In the genomic region with DNA sequence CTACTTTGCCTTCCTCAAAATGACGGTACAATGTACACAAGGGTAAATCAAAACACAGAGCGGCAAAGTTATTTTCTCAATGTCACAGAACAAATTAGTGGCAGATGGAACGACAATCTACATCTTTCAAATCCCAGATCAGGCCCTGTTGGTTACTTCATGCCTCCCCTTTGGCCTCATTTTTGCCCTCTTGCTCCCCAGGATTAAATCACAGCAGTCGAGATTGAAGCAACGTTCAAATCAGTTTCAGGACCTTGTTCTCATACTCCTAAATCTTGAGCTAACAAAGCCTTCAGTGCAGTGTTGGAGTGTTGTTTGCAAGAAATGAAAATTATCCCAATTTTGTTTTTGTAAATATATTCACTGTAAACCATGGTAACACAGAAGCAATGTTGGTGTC, we compare ENCODE assay signal across 2 cellular contexts.
TF ChIP-seq lines count a peak whose summit lies in the region.

No MANE protein-coding gene starts in this region.

TF ChIP-seq in SK-N-SH, 30 proteins besides CTCF, POLR2A, EP300 and RAD21 (continued from another document):
- TF ChIP-seq, protein P1, sequence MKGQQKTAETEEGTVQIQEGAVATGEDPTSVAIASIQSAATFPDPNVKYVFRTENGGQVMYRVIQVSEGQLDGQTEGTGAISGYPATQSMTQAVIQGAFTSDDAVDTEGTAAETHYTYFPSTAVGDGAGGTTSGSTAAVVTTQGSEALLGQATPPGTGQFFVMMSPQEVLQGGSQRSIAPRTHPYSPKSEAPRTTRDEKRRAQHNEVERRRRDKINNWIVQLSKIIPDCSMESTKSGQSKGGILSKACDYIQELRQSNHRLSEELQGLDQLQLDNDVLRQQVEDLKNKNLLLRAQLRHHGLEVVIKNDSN (IDR thresholded peaks at IDR 0.05; ENCODE audit: borderline replicate concordance, low read depth): no peak
- TF ChIP-seq TCF12 (IDR thresholded peaks at IDR 0.05) (no peak), FOXJ3 (CRISPR knock-in tag; IDR thresholded peaks at IDR 0.05) (no peak), CHD2 (IDR thresholded peaks at IDR 0.05; ENCODE audit: low read length, partially characterized antibody) (no peak)

TF ChIP-seq in SK-N-SH treated with all-trans-retinoic acid at 6 μM for 48 hours, 23 proteins besides CTCF, POLR2A, EP300 and RAD21 (continued from another document):
- TF ChIP-seq, protein P2, sequence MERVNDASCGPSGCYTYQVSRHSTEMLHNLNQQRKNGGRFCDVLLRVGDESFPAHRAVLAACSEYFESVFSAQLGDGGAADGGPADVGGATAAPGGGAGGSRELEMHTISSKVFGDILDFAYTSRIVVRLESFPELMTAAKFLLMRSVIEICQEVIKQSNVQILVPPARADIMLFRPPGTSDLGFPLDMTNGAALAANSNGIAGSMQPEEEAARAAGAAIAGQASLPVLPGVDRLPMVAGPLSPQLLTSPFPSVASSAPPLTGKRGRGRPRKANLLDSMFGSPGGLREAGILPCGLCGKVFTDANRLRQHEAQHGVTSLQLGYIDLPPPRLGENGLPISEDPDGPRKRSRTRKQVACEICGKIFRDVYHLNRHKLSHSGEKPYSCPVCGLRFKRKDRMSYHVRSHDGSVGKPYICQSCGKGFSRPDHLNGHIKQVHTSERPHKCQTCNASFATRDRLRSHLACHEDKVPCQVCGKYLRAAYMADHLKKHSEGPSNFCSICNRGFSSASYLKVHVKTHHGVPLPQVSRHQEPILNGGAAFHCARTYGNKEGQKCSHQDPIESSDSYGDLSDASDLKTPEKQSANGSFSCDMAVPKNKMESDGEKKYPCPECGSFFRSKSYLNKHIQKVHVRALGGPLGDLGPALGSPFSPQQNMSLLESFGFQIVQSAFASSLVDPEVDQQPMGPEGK (CRISPR knock-in tag; IDR thresholded peaks at IDR 0.05; ENCODE audit: borderline replicate concordance): no peak
- TF ChIP-seq ESRRG (CRISPR knock-in tag; IDR thresholded peaks at IDR 0.05): no peak
- TF ChIP-seq, protein P3, sequence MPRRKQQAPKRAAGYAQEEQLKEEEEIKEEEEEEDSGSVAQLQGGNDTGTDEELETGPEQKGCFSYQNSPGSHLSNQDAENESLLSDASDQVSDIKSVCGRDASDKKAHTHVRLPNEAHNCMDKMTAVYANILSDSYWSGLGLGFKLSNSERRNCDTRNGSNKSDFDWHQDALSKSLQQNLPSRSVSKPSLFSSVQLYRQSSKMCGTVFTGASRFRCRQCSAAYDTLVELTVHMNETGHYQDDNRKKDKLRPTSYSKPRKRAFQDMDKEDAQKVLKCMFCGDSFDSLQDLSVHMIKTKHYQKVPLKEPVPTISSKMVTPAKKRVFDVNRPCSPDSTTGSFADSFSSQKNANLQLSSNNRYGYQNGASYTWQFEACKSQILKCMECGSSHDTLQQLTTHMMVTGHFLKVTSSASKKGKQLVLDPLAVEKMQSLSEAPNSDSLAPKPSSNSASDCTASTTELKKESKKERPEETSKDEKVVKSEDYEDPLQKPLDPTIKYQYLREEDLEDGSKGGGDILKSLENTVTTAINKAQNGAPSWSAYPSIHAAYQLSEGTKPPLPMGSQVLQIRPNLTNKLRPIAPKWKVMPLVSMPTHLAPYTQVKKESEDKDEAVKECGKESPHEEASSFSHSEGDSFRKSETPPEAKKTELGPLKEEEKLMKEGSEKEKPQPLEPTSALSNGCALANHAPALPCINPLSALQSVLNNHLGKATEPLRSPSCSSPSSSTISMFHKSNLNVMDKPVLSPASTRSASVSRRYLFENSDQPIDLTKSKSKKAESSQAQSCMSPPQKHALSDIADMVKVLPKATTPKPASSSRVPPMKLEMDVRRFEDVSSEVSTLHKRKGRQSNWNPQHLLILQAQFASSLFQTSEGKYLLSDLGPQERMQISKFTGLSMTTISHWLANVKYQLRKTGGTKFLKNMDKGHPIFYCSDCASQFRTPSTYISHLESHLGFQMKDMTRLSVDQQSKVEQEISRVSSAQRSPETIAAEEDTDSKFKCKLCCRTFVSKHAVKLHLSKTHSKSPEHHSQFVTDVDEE (CRISPR knock-in tag; IDR thresholded peaks at IDR 0.05): no peak
- no peak for TF ChIP-seq TOX (CRISPR knock-in tag; IDR thresholded peaks at IDR 0.05; ENCODE audit: borderline replicate concordance)
- TF ChIP-seq ZC3H10 (CRISPR knock-in tag; IDR thresholded peaks at IDR 0.05): no peak
TF ChIP-seq in SK-N-SH treated with all-trans-retinoic acid at 6 μM for 48 hours: peak in this region for 0.
